21 cellular contexts compared by ENCODE assay signal in the genomic region with DNA sequence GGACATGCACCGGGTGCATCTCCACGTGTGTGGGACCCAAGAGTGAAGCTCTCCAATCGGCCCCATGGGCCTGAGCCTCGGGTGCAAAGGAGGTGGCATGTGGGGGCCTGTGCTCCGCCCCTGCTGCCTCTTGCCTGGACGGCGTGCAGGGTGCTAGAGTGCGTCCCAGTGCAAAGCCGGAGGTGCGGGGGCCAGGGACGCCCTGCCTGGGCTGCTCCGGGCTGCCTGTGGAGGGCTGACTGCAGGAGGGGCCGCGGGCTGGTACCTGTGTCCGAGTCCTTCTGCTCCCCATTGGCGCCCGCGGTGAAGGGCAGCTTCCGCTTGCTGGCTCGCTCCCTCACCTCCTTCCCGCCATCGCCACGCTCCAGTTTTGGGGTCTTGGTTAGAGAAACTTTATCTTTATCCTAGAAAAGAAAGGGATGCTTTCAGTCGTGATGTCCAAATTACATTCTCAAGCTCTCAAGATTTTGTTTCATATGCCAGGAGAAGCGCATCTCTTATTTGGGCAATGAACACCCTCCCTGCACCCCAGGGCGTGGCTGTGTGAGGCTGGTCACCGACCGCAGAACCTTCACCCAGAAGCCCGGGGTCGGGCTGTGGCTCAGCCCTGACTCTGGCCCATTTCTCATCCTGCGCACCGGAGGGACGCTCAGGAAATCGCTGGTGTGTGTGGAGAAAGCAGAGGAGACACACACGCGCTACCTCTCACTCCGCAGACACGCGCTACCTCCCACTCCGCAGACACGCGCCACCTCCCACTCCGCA.
"Had no signal": no experiment of that assay in that cellular context is flagged by ENCODE, and none has a peak within 500 bp of the region (broad histone marks: within the 10 kb centered on the region; RNA-seq: fewer than 3 reads in every experiment).

No MANE protein-coding gene starts in this region.

- H3K4me1 ChIP-seq: breast epithelium had no signal

- H3K27me3 Mint-ChIP-seq: central memory CD8-positive, alpha-beta T cell; memory B cell; naive thymus-derived CD8-positive, alpha-beta T cell had no signal

- H3K9me3 ChIP-seq: breast epithelium, esophagus squamous epithelium, suprapubic skin, tibial artery, upper lobe of right lung had no signal

- H3K9me3 Mint-ChIP-seq: activated naive CD4-positive, alpha-beta T cell treated with anti-CD3 and anti-CD28 coated beads, Interleukin-2, amount 50 U/mL, for 72 hours; activated T-cell treated with anti-CD3 and anti-CD28 coated beads, Interleukin-2, amount 50 U/mL, for 4 hours; central memory CD8-positive, alpha-beta T cell; memory B cell; naive thymus-derived CD8-positive, alpha-beta T cell had no signal

- ATAC-seq: activated T-cell treated with anti-CD3 and anti-CD28 coated beads, Interleukin-2, amount 50 U/mL, for 4 hours; naive thymus-derived CD8-positive, alpha-beta T cell; upper lobe of right lung had no signal

- H3K27ac ChIP-seq: breast epithelium, epithelial cell of prostate, esophagus squamous epithelium, suprapubic skin, tibial artery, upper lobe of right lung had no signal

- H3K27ac Mint-ChIP-seq: activated naive CD4-positive, alpha-beta T cell treated with anti-CD3 and anti-CD28 coated beads, Interleukin-2, amount 50 U/mL, for 72 hours; memory B cell had no signal

- H3K4me3 Mint-ChIP-seq: activated T-cell treated with anti-CD3 and anti-CD28 coated beads, Interleukin-2, amount 50 U/mL, for 4 hours; central memory CD8-positive, alpha-beta T cell; memory B cell had no signal

- H3K36me3 ChIP-seq: breast epithelium had no signal

- DNase-seq: activated CD4-positive, alpha-beta T cell treated with anti-CD3 and anti-CD28 coated beads, Interleukin-2, amount 50 U/mL, for 1 hour; activated CD4-positive, CD25-positive, alpha-beta regulatory T cell treated with anti-CD3 and anti-CD28 coated beads, Interleukin-2, amount 50 U/mL, for 72 hours; activated naive CD4-positive, alpha-beta T cell; activated T-cell treated with anti-CD3 and anti-CD28 coated beads, Interleukin-2, amount 50 U/mL, for 4 hours; dermis blood vessel endothelial cell; effector CD8-positive, alpha-beta T cell; esophagus squamous epithelium; foreskin melanocyte; naive thymus-derived CD8-positive, alpha-beta T cell; stimulated activated CD4-positive, alpha-beta T cell treated with anti-CD3 and anti-CD28 coated beads, Interleukin-15, amount 100 ng/mL, for 24 hours; stimulated activated CD4-positive, alpha-beta T cell treated with anti-CD3 and anti-CD28 coated beads, Interleukin-2, amount 100 ng/mL, for 24 hours; stimulated activated naive CD4-positive, alpha-beta T cell; T-helper 2 cell; tibial artery; upper lobe of right lung had no signal

- H3K27me3 ChIP-seq: breast epithelium, esophagus squamous epithelium, suprapubic skin, tibial artery, upper lobe of right lung had no signal

- H3K4me3 ChIP-seq: breast epithelium, esophagus squamous epithelium, suprapubic skin, tibial artery, upper lobe of right lung had no signal
